In the genomic region with DNA sequence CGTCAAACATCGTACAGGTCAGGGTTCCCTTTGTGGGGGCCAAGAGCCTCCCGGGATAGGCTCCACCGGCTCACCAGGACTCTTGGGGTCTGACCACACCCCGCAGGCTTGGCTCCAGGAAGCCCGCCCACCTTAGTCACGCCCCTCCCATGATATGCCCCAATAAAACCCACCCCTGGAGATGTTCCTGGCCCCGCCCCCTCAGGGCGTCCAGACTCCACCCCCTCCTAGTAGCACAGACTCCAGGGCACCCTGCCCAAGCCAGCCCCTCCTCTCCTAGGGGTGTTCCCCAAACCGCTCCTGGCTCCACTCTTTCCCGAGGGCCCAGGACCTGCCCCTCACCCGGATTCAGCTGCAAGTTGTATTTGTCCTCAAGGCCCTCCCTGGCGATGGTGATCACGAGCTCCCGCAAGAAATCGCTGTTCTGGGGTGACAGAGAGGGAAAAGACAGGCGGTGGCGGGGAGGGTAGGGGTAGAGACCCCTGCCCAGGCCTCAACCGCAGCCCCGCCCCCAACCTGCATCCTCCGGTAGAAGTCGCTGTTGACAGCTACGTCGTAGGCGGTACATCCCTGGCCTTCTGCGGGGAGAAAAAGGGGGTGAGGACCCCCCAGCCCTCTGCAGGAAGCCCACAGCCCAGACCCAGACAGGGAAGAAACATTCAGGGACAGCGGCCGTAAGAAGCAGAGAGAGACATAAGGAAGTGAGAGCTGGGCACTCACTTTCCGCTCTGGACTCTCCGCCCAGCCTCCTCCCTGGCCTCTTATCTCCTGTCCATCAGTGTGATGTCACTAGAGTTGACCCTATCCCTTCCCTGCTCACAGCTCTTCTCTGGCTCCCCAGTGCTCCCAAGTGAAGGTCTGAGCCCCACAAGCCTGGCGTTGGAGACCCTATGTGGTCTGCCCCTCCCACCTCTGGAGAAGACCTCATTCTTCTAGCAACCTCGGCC, we compare ENCODE assay signal across 13 cellular contexts. TPM values are rescaled to one million over a fixed set of nuclear protein-coding genes. Genes with fewer than 3 reads are reported as not detected.
DNase-seq lines count a peak whose midpoint lies in the region; ATAC-seq, FAIRE-seq and TF ChIP-seq lines count a peak whose summit lies in the region.
"Had no signal": no experiment of that assay in that cellular context is flagged by ENCODE, and none has a peak within 500 bp of the region (broad histone marks: within the 10 kb centered on the region; RNA-seq: fewer than 3 reads in every experiment).

No MANE protein-coding gene starts in this region.

- TF ChIP-seq CTCF in astrocyte (IDR thresholded peaks at IDR 0.05; ENCODE audit: insufficient read depth, low read depth, low read length) (no peak), neural crest cell (conservative IDR thresholded peaks at IDR 0.05) (no peak)

- H3K9me3 ChIP-seq in Karpas-422 (ENCODE audit: low read length) (no peaks in the 10 kb centered on the region), astrocyte (ENCODE audit: insufficient read depth, low read depth, low read length) (no peaks in the 10 kb centered on the region)
- H3K9me3 ChIP-seq: suprapubic skin had no signal

- H3K79me2 ChIP-seq in Karpas-422 (ENCODE audit: low read length) (peaks cover 22% of the 10 kb centered on the region), astrocyte (ENCODE audit: insufficient read depth, low read length) (peaks cover 13% of the 10 kb centered on the region)

- peaks cover 35% of the 10 kb centered on the region for H3K4me1 ChIP-seq in Karpas-422 (ENCODE audit: low read length)
- peaks cover 7% of the 10 kb centered on the region for H3K4me1 ChIP-seq in astrocyte (ENCODE audit: insufficient read depth, low read length)

- peaks cover 16% of the 10 kb centered on the region for H3K36me3 Mint-ChIP-seq in astrocyte (ENCODE audit: low read depth, unreplicated experiment)
- H3K36me3 Mint-ChIP-seq in neural crest cell (ENCODE audit: low read depth), result peaks cover 3% of the 10 kb centered on the region

- H4K20me1 ChIP-seq in Karpas-422 (ENCODE audit: insufficient read depth, low read depth, low read length) (0 out of 2 replicates have a peak, but pooled peaks cover 3% of the 10 kb centered on the region), astrocyte (ENCODE audit: insufficient read depth, low read length) (peaks cover 4% of the 10 kb centered on the region)

- H3K9me3 Mint-ChIP-seq in astrocyte (ENCODE audit: unreplicated experiment) (no peaks in the 10 kb centered on the region), neural crest cell (no peaks in the 10 kb centered on the region)

- no peaks in the 10 kb centered on the region for H3K27me3 ChIP-seq in Karpas-422 (ENCODE audit: low read length)
- no peaks in the 10 kb centered on the region for H3K27me3 ChIP-seq in astrocyte (ENCODE audit: insufficient read depth, low read length)
- H3K27me3 ChIP-seq: suprapubic skin had no signal

- H3K9ac ChIP-seq in Karpas-422 (ENCODE audit: low read length), result no peak overlapping the region
- no peak overlapping the region for H3K9ac ChIP-seq in astrocyte (ENCODE audit: low read length)

- H3K36me3 ChIP-seq in Karpas-422 (ENCODE audit: insufficient read depth, low read length), result peaks cover 26% of the 10 kb centered on the region; the same call in 1 of the 2 replicates
- no peaks in the 10 kb centered on the region for H3K36me3 ChIP-seq in astrocyte (ENCODE audit: insufficient read depth, low read length)

- H2AFZ ChIP-seq in Karpas-422 (ENCODE audit: low read length) (no peak overlapping the region), astrocyte (ENCODE audit: low read depth, low read length) (no peak overlapping the region)
- H2AFZ ChIP-seq: PC-9 had no signal

- H3K4me1 Mint-ChIP-seq in astrocyte (ENCODE audit: low read depth, unreplicated experiment) (peaks cover 5% of the 10 kb centered on the region), neural crest cell (peaks cover 16% of the 10 kb centered on the region)

- no peak for ATAC-seq in HG02981 (IDR thresholded peaks at IDR 0.05; ENCODE audit: unreplicated experiment)
- no peak for ATAC-seq in HG03280 (IDR thresholded peaks at IDR 0.05; ENCODE audit: unreplicated experiment)
- ATAC-seq in HG02885 (IDR thresholded peaks at IDR 0.05; ENCODE audit: poor library complexity, unreplicated experiment), result no peak

- H3K4me3 Mint-ChIP-seq in astrocyte (ENCODE audit: unreplicated experiment) (peak overlapping the region; percentile 50), neural crest cell (peak overlapping the region; percentile 61)

- H3K27ac ChIP-seq in Karpas-422 (ENCODE audit: low read length) (no peak overlapping the region), astrocyte (ENCODE audit: low read depth, low read length) (no peak overlapping the region)
- H3K27ac ChIP-seq: PC-9, suprapubic skin had no signal

- H3K4me3 ChIP-seq in Karpas-422 (ENCODE audit: low read length) (no peak overlapping the region), astrocyte (ENCODE audit: insufficient read depth, low read depth, low read length) (no peak overlapping the region)
- H3K4me3 ChIP-seq: PC-9, suprapubic skin had no signal

- H3K9me2 ChIP-seq in Karpas-422 (replicated peaks; ENCODE audit: insufficient read depth, low read length), result no peaks in the 10 kb centered on the region

- DNase-seq in NCI-H2196 (lab: John Stamatoyannopoulos, UW; ENCODE audit: unreplicated experiment) (peak; percentile 10), NCI-H2196 treated with DMSO at 0.1 percent for 48 hours (lab: John Stamatoyannopoulos, UW; ENCODE audit: unreplicated experiment) (no peak), Karpas-422 (peak; percentile 97), astrocyte (ENCODE audit: low read depth) (no peak), neural crest cell (ENCODE audit: low read depth, low spot score) (no peak)
- DNase-seq: activated T-cell treated with anti-CD3 and anti-CD28 coated beads for 4 hours; effector memory CD4-positive, alpha-beta T cell had no signal

- H3K27me3 Mint-ChIP-seq in astrocyte (ENCODE audit: low read depth, unreplicated experiment), result no peaks in the 10 kb centered on the region
- peaks cover 19% of the 10 kb centered on the region for H3K27me3 Mint-ChIP-seq in neural crest cell (ENCODE audit: low read depth)

- H3K27ac Mint-ChIP-seq in astrocyte (ENCODE audit: unreplicated experiment) (no peak overlapping the region), neural crest cell (ENCODE audit: unreplicated experiment) (no peak overlapping the region)

- FAIRE-seq in astrocyte (lab: Jason Lieb, UNC), result no peak

- no peak overlapping the region for H3K4me2 ChIP-seq in Karpas-422 (ENCODE audit: low read depth, low read length, poor library complexity, severe bottlenecking)
- H3K4me2 ChIP-seq in astrocyte (ENCODE audit: low read length), result no peak overlapping the region
- H3K4me2 ChIP-seq: PC-9 had no signal

RNA-seq across cellular contexts. Expression of gene PIH1D1, which starts 3.9 kb away (rescaled TPM):
- 163 and 223 TPM in 2 replicates for total RNA-seq in Karpas-422 (2014; rRNA removed; shearing (Covaris generic); ENCODE audit: low replicate concordance)
- total RNA-seq in astrocyte (61.3 and 76.4 TPM in 2 replicates), neural crest cell (104 and 110 TPM in 2 replicates)

RNA-seq across cellular contexts. Expression of gene ALDH16A1, which starts 5.3 kb away (rescaled TPM):
- total RNA-seq in Karpas-422 (2014; rRNA removed; shearing (Covaris generic); ENCODE audit: low replicate concordance), result 15.9 and 83.3 TPM in 2 replicates
- total RNA-seq in astrocyte, result 13.0 and 19.2 TPM in 2 replicates
- total RNA-seq in neural crest cell, result 51.9 and 52.7 TPM in 2 replicates

RNA-seq across cellular contexts. Expression of gene SLC17A7, which starts 6.4 kb away (rescaled TPM):
- total RNA-seq in Karpas-422 (2014; rRNA removed; shearing (Covaris generic); ENCODE audit: low replicate concordance), result 0.47 and 0.63 TPM in 2 replicates
- total RNA-seq in astrocyte (0.12 and 0.16 TPM in 2 replicates), neural crest cell (0.23 TPM in 1 of 2 replicates, not detected in the other)
- total RNA-seq: kidney epithelial cell had no signal

RNA-seq across cellular contexts. Expression of gene GFY, which starts 22.6 kb away (rescaled TPM):
- total RNA-seq in Karpas-422 (2014; rRNA removed; shearing (Covaris generic); ENCODE audit: low replicate concordance), result 0.18 and 0.34 TPM in 2 replicates
- total RNA-seq in astrocyte (not detected in 2 replicates), neural crest cell (not detected in 2 replicates)
- total RNA-seq: kidney epithelial cell, PC-9, suprapubic skin had no signal

RNA-seq across cellular contexts. Expression of gene PTH2, which starts 24.5 kb away (rescaled TPM):
- total RNA-seq in Karpas-422 (2014; rRNA removed; shearing (Covaris generic); ENCODE audit: low replicate concordance), result not detected in 2 replicates
- total RNA-seq in astrocyte, result not detected in 2 replicates
- total RNA-seq in neural crest cell, result not detected in 2 replicates
- total RNA-seq: kidney epithelial cell, PC-9, suprapubic skin had no signal

Comparison
In these comparisons a context has a peak if more than half of its experiments do, and no peak if none do; other contexts are left out.
1. DNase-seq: peak in NCI-H2196 (single experiment) and Karpas-422 (single experiment); none in NCI-H2196 treated with DMSO at 0.1 percent for 48 hours (single experiment), astrocyte (single experiment) and neural crest cell (single experiment).